26 cellular contexts compared by ENCODE assay signal in the genomic region with DNA sequence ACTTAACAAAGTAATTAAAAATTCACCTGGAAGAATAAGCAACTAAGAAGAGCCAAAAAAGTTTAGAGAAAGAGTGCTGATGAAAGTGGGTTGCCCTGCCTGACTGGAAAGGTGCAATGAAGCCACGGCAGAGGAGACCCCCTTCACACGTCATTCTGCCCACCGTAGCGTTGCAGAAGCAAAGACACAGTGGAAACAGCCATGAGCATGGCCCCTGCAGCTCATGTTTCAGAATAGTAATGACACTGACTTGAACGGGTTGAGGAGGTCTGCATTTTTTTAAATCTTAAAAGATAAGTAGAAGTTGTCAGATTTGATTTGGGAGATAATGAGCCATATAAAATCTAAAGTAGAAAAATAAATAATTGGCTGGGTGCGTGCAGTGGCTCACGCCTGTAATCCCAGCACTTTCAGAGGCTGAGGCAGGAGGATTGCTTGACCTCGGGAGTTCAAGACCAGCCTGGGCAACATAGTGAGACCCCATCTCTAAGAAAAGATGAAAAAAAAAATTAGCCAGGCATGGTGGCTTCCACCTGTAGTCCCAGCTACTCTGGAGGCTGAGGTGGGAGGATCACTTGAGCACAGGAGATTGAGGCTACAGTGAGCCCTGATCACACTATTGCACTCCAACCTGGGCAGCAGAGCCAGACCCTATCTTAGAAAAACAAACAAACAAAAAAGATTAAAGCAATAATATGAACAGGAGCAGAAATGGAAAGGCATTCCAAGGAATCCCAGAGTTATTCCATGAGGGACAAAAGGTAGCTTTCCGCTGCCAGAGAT.
DNase-seq lines count a peak whose midpoint lies in the region; ATAC-seq and TF ChIP-seq lines count a peak whose summit lies in the region.
"Had no signal": no experiment of that assay in that cellular context is flagged by ENCODE, and none has a peak within 500 bp of the region (broad histone marks: within the 10 kb centered on the region; RNA-seq: fewer than 3 reads in every experiment).

No MANE protein-coding gene starts in this region.

- no peaks in the 10 kb centered on the region for H3K27me3 Mint-ChIP-seq in neural crest cell (ENCODE audit: low read depth)
- H3K27me3 Mint-ChIP-seq in immature natural killer cell (ENCODE audit: low read depth in 3 of 3), result peaks cover 0 to 5% (median 4%) of the 10 kb centered on the region in 3 donors

- H3K4me1 ChIP-seq in prostate gland (replicated peaks), result no peaks in the 10 kb centered on the region
- H3K4me1 ChIP-seq: A549, HAP-1 had no signal

- H3K4me3 ChIP-seq in prostate gland, result no peak overlapping the region
- H3K4me3 ChIP-seq: A549, HAP-1, SK-N-MC had no signal

- ATAC-seq in HG03135 (IDR thresholded peaks at IDR 0.05; ENCODE audit: unreplicated experiment), result no peak
- ATAC-seq: A549, Panc1 had no signal

- no peak for TF ChIP-seq POLR2A in prostate gland (IDR thresholded peaks at IDR 0.05)

- WGBS in prostate gland, result 69% methylated on average over 9 of the region's 9 CpGs

- no peaks in the 10 kb centered on the region for H3K36me3 ChIP-seq in prostate gland
- H3K36me3 ChIP-seq: HAP-1 had no signal

- intact Hi-C loops in prostate gland (cut with DNase I), result no loop called here

- H3K9me3 ChIP-seq in prostate gland, result no peaks in the 10 kb centered on the region
- H3K9me3 ChIP-seq: A549, HAP-1 had no signal

- peaks cover 12% of the 10 kb centered on the region for H3K36me3 Mint-ChIP-seq in neural crest cell (ENCODE audit: low read depth)
- H3K36me3 Mint-ChIP-seq in immature natural killer cell, result peaks cover 0 to 25% (median 3%) of the 10 kb centered on the region in 3 donors

- no peaks in the 10 kb centered on the region for H3K27me3 ChIP-seq in prostate gland (replicated peaks; ENCODE audit: insufficient read depth)

- H3K27ac Mint-ChIP-seq in neural crest cell (ENCODE audit: unreplicated experiment) (peak overlapping the region; percentile 62), immature natural killer cell (peak overlapping the region in 2 of 6 donors; percentile 29 to 45)

- no peaks in the 10 kb centered on the region for H3K9me3 Mint-ChIP-seq in neural crest cell
- H3K9me3 Mint-ChIP-seq in immature natural killer cell, result no peaks in the 10 kb centered on the region
- H3K9me3 Mint-ChIP-seq: CD8-positive, alpha-beta memory T cell had no signal

- peak; percentile 58 for DNase-seq in SK-N-DZ (ENCODE audit: low spot score)
- no peak for DNase-seq in neural crest cell (ENCODE audit: low read depth, low spot score)
- DNase-seq in immature natural killer cell, result no peak
- DNase-seq in prostate gland (ENCODE audit: low spot score), result no peak
- no peak for DNase-seq in activated CD8-positive, alpha-beta memory T cell treated with anti-CD3 and anti-CD28 coated beads, Interleukin-2, amount 50 U/mL, for 4 hours
- DNase-seq: CD8-positive, alpha-beta memory T cell; DMS 273 treated with DMSO at 0.1 percent for 48 hours; DMS79 treated with DMSO at 0.1 percent for 48 hours; GF-D8; GOT3; Karpas-422; NCI-H1092; NCI-H1417 treated with DMSO at 0.1 percent for 48 hours; NCI-H1694 treated with DMSO at 0.1 percent for 48 hours; NCI-H2081 treated with DMSO at 0.1 percent for 48 hours; NCI-H2171; NCI-H226; NCI-H510A; SHP77 had no signal

- H3K4me1 Mint-ChIP-seq in neural crest cell, result peaks cover 32% of the 10 kb centered on the region
- peaks cover 1 to 24% of the 10 kb centered on the region in 2 donors for H3K4me1 Mint-ChIP-seq in immature natural killer cell
- H3K4me1 Mint-ChIP-seq: CD8-positive, alpha-beta memory T cell had no signal

- H3K27ac ChIP-seq in cingulate gyrus (ENCODE audit: low read depth, low read length) (peak overlapping the region; percentile 12), prostate gland (no peak overlapping the region)
- H3K27ac ChIP-seq: A549, RWPE1, SK-N-MC had no signal

- H3K4me3 Mint-ChIP-seq in neural crest cell (no peak overlapping the region), immature natural killer cell (no peak overlapping the region)

- TF ChIP-seq CTCF in neural crest cell (conservative IDR thresholded peaks at IDR 0.05) (no peak), prostate gland (IDR thresholded peaks at IDR 0.05) (no peak)
